Comparison of ENCODE assay signal across 8 cellular contexts in genomic region chr19:36687214-36688056, GRCh38. TPM values are rescaled to one million over a fixed set of nuclear protein-coding genes. Genes with fewer than 3 reads are reported as not detected.
DNase-seq lines count a peak whose midpoint lies in the region; ATAC-seq, FAIRE-seq and TF ChIP-seq lines count a peak whose summit lies in the region.

Gene ZNF567 (plus strand): TSS chr19:36687612. CDS start chr19:36694868, 7,256 bp downstream.

- H3K4me3 ChIP-seq in BLaER1, result peak within 1 kb of the TSS; percentile 90
- peak within 1 kb of the TSS; percentile 70 to 88 (median 86) for H3K4me3 ChIP-seq in HepG2 (replicated peaks in 1 of 3; ENCODE audit: insufficient read depth in 1 of 3, low read depth in 2 of 3, low read length in 3 of 3)

- 0 out of 2 replicates have a peak, but pooled peaks have one; percentile 3 for TF ChIP-seq CTCF in HepG2 (CRISPR knock-in tag; IDR thresholded peaks at IDR 0.05)

- DNase-seq in NCI-H748 (lab: John Stamatoyannopoulos, UW; ENCODE audit: unreplicated experiment) (peak; percentile 98), dermis microvascular lymphatic vessel endothelial cell (ENCODE audit: low read depth in 2 of 2) (peak; percentile 86 to 91), HepG2 (ENCODE audit: low spot score) (peak; percentile 95)
- peak; percentile 97 to 98 for DNase-seq in activated CD4-positive, alpha-beta T cell treated with anti-CD3 and anti-CD28 coated beads, Interleukin-2, amount 50 U/mL, for 4 hours
- peak; percentile 98 for DNase-seq in stimulated activated CD4-positive, alpha-beta T cell treated with anti-CD3 and anti-CD28 coated beads, Interleukin-2, amount 100 ng/mL, for 48 hours

- TF ChIP-seq EP300 in HepG2 (IDR thresholded peaks at IDR 0.05; ENCODE audit: low read depth in 2 of 2, low read length in 2 of 2), result peak; percentile 41 to 42; a peak in 1 of 4 replicates
- TF ChIP-seq EP300 in HepG2 (CRISPR knock-in tag; IDR thresholded peaks at IDR 0.05; ENCODE audit: borderline replicate concordance), result no peak

- 2% methylated on average over 23 of the region's 69 CpGs for WGBS in HepG2 (ENCODE audit: low lambda C conversion rate)

- H3K27me3 ChIP-seq in BLaER1 (no peaks in the 10 kb centered on the region), HepG2 (ENCODE audit: control insufficient read depth in 1 of 2, insufficient read depth in 2 of 2, low read length in 2 of 2) (peaks cover 0 to 3% of the 10 kb centered on the region in 2 experiments; a peak in 2 of 5 replicates)

- CTCF ChIA-PET in HepG2 (lab: Yijun Ruan, JAX; ENCODE audit: low intra/inter-chr PET ratio, low total read pairs), result no interaction called here

- no peak for TF ChIP-seq RAD21 in HepG2 (CRISPR knock-in tag; IDR thresholded peaks at IDR 0.05)

- ATAC-seq in GM19324 (IDR thresholded peaks at IDR 0.05; ENCODE audit: low FRiP score, unreplicated experiment) (peak; percentile 97), HG03460 (IDR thresholded peaks at IDR 0.05; ENCODE audit: unreplicated experiment) (peak; percentile 87), HepG2 (peak; percentile 96)

- FAIRE-seq in HepG2 (lab: Jason Lieb, UNC), result peak; percentile 49

- peak within 1 kb of the TSS; percentile 85 for H3K27ac ChIP-seq in BLaER1
- peak within 1 kb of the TSS; percentile 62 for H3K27ac ChIP-seq in HepG2 (ENCODE audit: extremely low read length, insufficient read depth, low read length)

- H4K20me1 ChIP-seq in BLaER1, result no peaks in the 10 kb centered on the region
- no peaks in the 10 kb centered on the region for H4K20me1 ChIP-seq in HepG2 (ENCODE audit: insufficient read depth, low read length)

- BruUV-seq in HepG2 (replicated peaks; lab: Mats Ljungman, UMichigan), result TSS peak; percentile 71

- H3K4me1 ChIP-seq in BLaER1 (peaks cover 22% of the 10 kb centered on the region), HepG2 (ENCODE audit: insufficient read depth, low read length) (peaks cover 16% of the 10 kb centered on the region)

- POLR2A ChIA-PET in HepG2 (lab: Yijun Ruan, JAX), result interaction anchor here (0.6 to 3.4 kb wide), 8 partner anchors 21 to 907 kb away, joined by 3 to 18 read pairs (median 4); partner anchors contain the start of genes ZFP14, ZNF260, ZNF345 and ZNF420

- H3K9ac ChIP-seq in BLaER1 (peak within 1 kb of the TSS; percentile 91), HepG2 (ENCODE audit: insufficient read depth, low read depth, low read length) (peak within 1 kb of the TSS; percentile 85)

- H3K4me2 ChIP-seq in BLaER1, result peak within 1 kb of the TSS; percentile 97
- H3K4me2 ChIP-seq in HepG2 (ENCODE audit: low read depth, low read length), result peak within 1 kb of the TSS; percentile 90

- peaks cover 51% of the 10 kb centered on the region for H3K36me3 ChIP-seq in BLaER1
- H3K36me3 ChIP-seq in HepG2 (replicated peaks in 1 of 2; ENCODE audit: control insufficient read depth in 1 of 2, insufficient read depth in 2 of 2, low read length in 2 of 2), result peaks cover 4 to 22% of the 10 kb centered on the region in 2 experiments; a peak in 4 of 5 replicates

- H2AFZ ChIP-seq in HepG2 (ENCODE audit: low read length), result peak within 1 kb of the TSS; percentile 79

- intact Hi-C loops in HepG2 (cut with micrococcal nuclease; ENCODE audit: unreplicated experiment), result loop anchor here (2.0 to 5.0 kb wide), 3 partner anchors 21 to 150 kb away; partner anchors contain the start of genes ZNF461, ZNF529 and ZNF790

- peak; percentile 75 to 84 for TF ChIP-seq POLR2A in HepG2 (IDR thresholded peaks at IDR 0.05; ENCODE audit: insufficient read depth in 1 of 2, low read depth in 2 of 2, low read length in 2 of 2)

- H3K9me3 ChIP-seq in BLaER1, result peaks cover 52% of the 10 kb centered on the region
- peaks cover 20% of the 10 kb centered on the region for H3K9me3 ChIP-seq in HepG2 (ENCODE audit: low read length)

- peaks cover 18% of the 10 kb centered on the region for H3K79me2 ChIP-seq in HepG2 (ENCODE audit: insufficient read depth, low read length)

- in situ Hi-C loops in HepG2 (cut with HindIII; ENCODE audit: extremely low pct_ligation_motif_present, low pct_unique_long_range_greater_than_20kb), result no loop called here

TF ChIP-seq in HepG2, 621 proteins besides CTCF, POLR2A, EP300 and RAD21 (continues in another document):
- TF ChIP-seq RARG (CRISPR knock-in tag; IDR thresholded peaks at IDR 0.05; ENCODE audit: low read depth) (no peak), ZNF510 (CRISPR knock-in tag; IDR thresholded peaks at IDR 0.05; ENCODE audit: low read depth) (no peak), MXI1 (IDR thresholded peaks at IDR 0.05; ENCODE audit: borderline replicate concordance, low read depth, low read length) (peak; percentile 75; the same call in 1 of the 3 replicates), MAFF (IDR thresholded peaks at IDR 0.05; ENCODE audit: low read depth, low read length) (no peak), THRA (CRISPR knock-in tag; IDR thresholded peaks at IDR 0.05; ENCODE audit: borderline replicate concordance) (peak; percentile 16; the same call in 1 of the 2 replicates), ZNF512 (CRISPR knock-in tag; IDR thresholded peaks at IDR 0.05) (no peak), ZBTB46 (CRISPR knock-in tag; IDR thresholded peaks at IDR 0.05; ENCODE audit: borderline replicate concordance) (no peak), DPF2 (CRISPR knock-in tag; IDR thresholded peaks at IDR 0.05; ENCODE audit: borderline replicate concordance, low read depth) (no peak)

RNA-seq across cellular contexts. Expression of gene ZNF567, which starts in this region (rescaled TPM):
- 2.8 and 3.9 TPM in 2 replicates for total RNA-seq in dermis microvascular lymphatic vessel endothelial cell
- total RNA-seq in HepG2 (2016; rRNA removed; fragmentation: Illumina TruSeq; extraction: Trizol), result 6.8 and 9.3 TPM in 2 replicates
- total RNA-seq in HepG2 (2016; cell fraction: cytosol; rRNA removed; fragmentation: Illumina TruSeq; extraction: Trizol; ENCODE audit: low read depth), result 3.5 and 5.8 TPM in 2 replicates
- 7.9 and 8.5 TPM in 2 replicates for total RNA-seq in HepG2 (2016; cell fraction: insoluble cytoplasmic fraction; rRNA removed; fragmentation: Illumina TruSeq; extraction: Trizol)
- total RNA-seq in HepG2 (2016; cell fraction: membrane; rRNA removed; fragmentation: Illumina TruSeq; extraction: Trizol), result 5.0 and 7.0 TPM in 2 replicates
- total RNA-seq in HepG2 (2016; cell fraction: nucleus; rRNA removed; fragmentation: Illumina TruSeq; extraction: Trizol), result 7.0 and 10.6 TPM in 2 replicates
- 3.1 and 3.4 TPM in 2 replicates for polyA plus RNA-seq in HepG2 (2011; rRNA removed)
- 1.6 and 2.2 TPM in 2 replicates for polyA plus RNA-seq in HepG2 (2011; cell fraction: cytosol; rRNA removed)
- 4.2 and 7.0 TPM in 2 replicates for polyA plus RNA-seq in HepG2 (2011; cell fraction: nucleus; rRNA removed)
- polyA plus RNA-seq in HepG2 (2012), result 3.5 and 5.4 TPM in 2 replicates
- 4.5 and 4.9 TPM in 2 replicates for polyA plus RNA-seq in HepG2 (2016; cell fraction: cytosol; fragmentation: Illumina TruSeq; extraction: Trizol; ENCODE audit: low read depth)
- 5.8 and 6.0 TPM in 2 replicates for polyA plus RNA-seq in HepG2 (2016; cell fraction: insoluble cytoplasmic fraction; fragmentation: Illumina TruSeq; extraction: Trizol; ENCODE audit: low read depth)
- polyA plus RNA-seq in HepG2 (2016; cell fraction: membrane; fragmentation: Illumina TruSeq; extraction: Trizol; ENCODE audit: low read depth), result 2.6 and 2.7 TPM in 2 replicates
- polyA plus RNA-seq in HepG2 (2016; cell fraction: nucleus; fragmentation: Illumina TruSeq; extraction: Trizol; ENCODE audit: insufficient read depth, low read depth), result 9.6 and 10.3 TPM in 2 replicates
- polyA minus RNA-seq in HepG2 (2011; rRNA and poly(A)+ RNA removed; ENCODE audit: low replicate concordance), result 0.48 and 5.5 TPM in 2 replicates
- 0.62 and 2.4 TPM in 2 replicates for polyA minus RNA-seq in HepG2 (2011; cell fraction: cytosol; rRNA and poly(A)+ RNA removed)
- 10.4 and 15.2 TPM in 2 replicates for polyA minus RNA-seq in HepG2 (2011; cell fraction: nucleus; rRNA and poly(A)+ RNA removed)

Comparison
In these comparisons a context has a peak if more than half of its experiments do, and no peak if none do; other contexts are left out.
1. Peak in every context shown above with its lines: DNase-seq, ATAC-seq, H3K4me3 ChIP-seq and H3K27ac ChIP-seq.